In genomic region chr5:137876101-137876500, GRCh38 we compare ENCODE assay signal across 39 cellular contexts. TPM values are rescaled to one million over a fixed set of nuclear protein-coding genes. Genes with fewer than 3 reads are reported as not detected.
"Had no signal": no experiment of that assay in that cellular context is flagged by ENCODE, and none has a peak within 500 bp of the region (broad histone marks: within the 10 kb centered on the region; RNA-seq: fewer than 3 reads in every experiment).

No MANE protein-coding gene starts in this region.

- H3K4me3 ChIP-seq: MG63 had no signal

- H3K27ac ChIP-seq: KMS-11 had no signal

- H3K36me3 ChIP-seq: MG63 had no signal

- DNase-seq: Karpas-422, Kasumi-1, KBM-7, KG1, MG63, MM.1S, MV-4-11, NCI-H1048, NCI-H1092, NCI-H1092 treated with DMSO at 0.1 percent for 48 hours, NCI-H1105, NCI-H1105 treated with DMSO at 0.1 percent for 48 hours, NCI-H1417, NCI-H1417 treated with DMSO at 0.1 percent for 48 hours, NCI-H1436, NCI-H1436 treated with DMSO at 0.1 percent for 48 hours, NCI-H146, NCI-H1694, NCI-H187, NCI-H187 treated with DMSO at 0.1 percent for 48 hours, NCI-H1930, NCI-H2029, NCI-H2029 treated with DMSO at 0.1 percent for 48 hours, NCI-H2081, NCI-H2081 treated with DMSO at 0.1 percent for 48 hours, NCI-H2107, NCI-H2171, NCI-H2171 treated with DMSO at 0.1 percent for 48 hours, NCI-H2227 treated with DMSO at 0.1 percent for 48 hours, NCI-H226, NCI-H345, NCI-H446, NCI-H446 treated with DMSO at 0.1 percent for 48 hours, NCI-H510A had no signal

- H3K27me3 ChIP-seq: MG63 had no signal

- H3K9me3 ChIP-seq: MG63 had no signal

- H3K4me2 ChIP-seq: KMS-11 had no signal

- H3K9ac ChIP-seq: KMS-11 had no signal

RNA-seq across cellular contexts. Expression of gene MYOT, which starts 8.4 kb away (rescaled TPM):
- total RNA-seq: M059J, MCF 10A, NCI-H460 had no signal

RNA-seq across cellular contexts. Expression of gene PKD2L2, which starts 13.2 kb away (rescaled TPM):
- total RNA-seq: LHCN-M2, MCF 10A, NCI-H460 had no signal
